In the genomic region with DNA sequence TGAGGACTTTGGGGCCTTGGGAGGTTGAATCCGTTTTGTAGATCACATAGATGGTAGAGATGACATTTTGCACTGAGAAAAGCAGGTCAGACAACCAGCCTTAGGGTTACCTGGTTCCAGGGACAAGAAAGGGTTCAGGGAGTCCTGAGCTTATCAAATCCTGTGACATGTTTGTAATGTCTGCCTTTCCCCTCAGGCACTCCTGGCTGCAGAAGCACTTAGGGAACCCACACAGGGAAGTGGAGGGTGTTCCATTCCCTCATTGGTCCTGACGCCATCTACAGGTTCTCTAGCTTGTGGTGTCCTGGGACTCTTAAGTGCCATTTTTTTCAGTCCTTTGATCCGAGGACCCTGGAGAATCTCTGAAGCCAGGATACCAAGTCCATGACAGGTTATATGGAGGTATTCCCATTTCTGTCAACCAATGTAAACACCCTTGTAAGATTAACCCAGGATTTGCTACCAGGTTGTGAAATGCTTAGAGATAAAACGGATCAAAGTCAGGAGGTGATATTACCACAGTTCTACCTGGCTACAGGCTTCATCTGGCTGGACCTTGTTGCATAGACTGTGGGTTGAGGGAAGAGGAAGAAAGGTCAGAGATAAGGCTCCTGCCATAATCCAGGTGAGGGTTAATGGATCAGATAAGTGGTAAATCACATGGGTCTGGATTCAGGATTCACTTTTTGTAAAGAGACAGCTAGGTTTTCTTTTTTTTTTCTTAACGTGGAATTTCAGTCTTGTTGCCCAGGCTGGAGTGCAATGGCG, we compare ENCODE assay signal across 8 cellular contexts. TPM values are rescaled to one million over a fixed set of nuclear protein-coding genes. Genes with fewer than 3 reads are reported as not detected.
A peak's percentile ranks its signal among the peaks of the same experiment; 100 is the strongest.
DNase-seq lines count a peak whose midpoint lies in the region; ATAC-seq, FAIRE-seq and TF ChIP-seq lines count a peak whose summit lies in the region.
"Not testable (repeated sequence)": the region's sequence is repeated elsewhere in the genome, so short reads cannot be mapped to it uniquely, and the experiment has no call there.

No MANE protein-coding gene starts in this region.

- peaks cover 24% of the 10 kb centered on the region for H3K79me2 ChIP-seq in GM12878 (ENCODE audit: control insufficient read depth, insufficient read depth, low read length)
- peaks cover 71% of the 10 kb centered on the region for H3K79me2 ChIP-seq in hepatocyte
- peaks cover 57% of the 10 kb centered on the region for H3K79me2 ChIP-seq in neural progenitor cell (ENCODE audit: low read depth)

- RAD21 ChIA-PET in GM12878 (lab: Charles Lee; ENCODE audit: unreplicated experiment), result not testable (repeated sequence)

- H3K27me3 ChIP-seq in BLaER1; GM12878 (replicated peaks in 1 of 2; ENCODE audit: control insufficient read depth in 2 of 2, insufficient read depth in 2 of 2, low read length in 1 of 2); hepatocyte; mucosa of rectum (ENCODE audit: control insufficient read depth in 2 of 2, insufficient read depth in 2 of 2, low read length in 2 of 2); neural progenitor cell: not testable (repeated sequence)

- H3K4me3 Mint-ChIP-seq in HFFc6 (peak overlapping the region; percentile 100), neural progenitor cell (peak overlapping the region; percentile 96), type B pancreatic cell (peak overlapping the region; percentile 95)

- in situ Hi-C loops in GM12878 (cut with MboI), result not testable (repeated sequence)

- H3K4me1 Mint-ChIP-seq in HFFc6 (ENCODE audit: low read depth), result peaks cover 21% of the 10 kb centered on the region
- peaks cover 17% of the 10 kb centered on the region for H3K4me1 Mint-ChIP-seq in neural progenitor cell
- peaks cover 17% of the 10 kb centered on the region for H3K4me1 Mint-ChIP-seq in type B pancreatic cell (ENCODE audit: unreplicated experiment)

- ATAC-seq in GM12878, result not testable (repeated sequence)

- peaks cover 63% of the 10 kb centered on the region for H4K20me1 ChIP-seq in BLaER1
- not testable (repeated sequence) for H4K20me1 ChIP-seq in GM12878 (ENCODE audit: control insufficient read depth, insufficient read depth); hepatocyte (ENCODE audit: insufficient read depth, poor library complexity, severe bottlenecking)
- peaks cover 35% of the 10 kb centered on the region for H4K20me1 ChIP-seq in neural progenitor cell (ENCODE audit: low read depth)

- H2AFZ ChIP-seq in GM12878 (ENCODE audit: control insufficient read depth, low read depth, low read length); hepatocyte; neural progenitor cell (replicated peaks): not testable (repeated sequence)

- CTCF ChIA-PET in GM12878 (lab: Yijun Ruan, JAX), result not testable (repeated sequence)

- TF ChIP-seq RAD21 in GM12878 (IDR thresholded peaks at IDR 0.05; ENCODE audit: insufficient read depth, low read depth, low read length), result not testable (repeated sequence)

- H3K27ac Mint-ChIP-seq in HFFc6, type B pancreatic cell: not testable (repeated sequence)
- H3K27ac Mint-ChIP-seq in neural progenitor cell, result peak overlapping the region; percentile 99

- 98% methylated on average over 5 of the region's 6 CpGs for WGBS in GM12878 (ENCODE audit: insufficient coverage, insufficient replicate concordance, low lambda C conversion rate, missing lambda C conversion rate)
- 57% methylated on average over 5 of the region's 6 CpGs for WGBS in hepatocyte (ENCODE audit: low lambda C conversion rate, missing lambda C conversion rate)

- H3K4me3 ChIP-seq in BLaER1, GM12878, hepatocyte, neural progenitor cell: not testable (repeated sequence)
- peak overlapping the region; percentile 6 to 29 for H3K4me3 ChIP-seq in mucosa of rectum (ENCODE audit: low read length in 2 of 2)

- DNase-seq in HFFc6; GM12878 (ENCODE audit: low read depth, low spot score); hepatocyte (ENCODE audit: low spot score); neural progenitor cell (ENCODE audit: low spot score); type B pancreatic cell (ENCODE audit: extremely low spot score, unreplicated experiment): not testable (repeated sequence)

- SMC1A ChIA-PET in GM12878 (lab: Charles Lee; ENCODE audit: uncharacterized antibody, unreplicated experiment), result interaction anchor here (1.3 kb wide), 1 partner anchor 56 kb away, joined by 4 read pairs; no protein-coding TSS in a partner anchor

- H3K4me1 ChIP-seq in BLaER1, result peaks cover 18% of the 10 kb centered on the region
- H3K4me1 ChIP-seq in GM12878 (ENCODE audit: control insufficient read depth, insufficient read depth, low read length); neural progenitor cell: not testable (repeated sequence)
- H3K4me1 ChIP-seq in hepatocyte (ENCODE audit: insufficient read depth), result peaks cover 20% of the 10 kb centered on the region
- H3K4me1 ChIP-seq in mucosa of rectum (ENCODE audit: control insufficient read depth in 2 of 2, insufficient read depth in 2 of 2, low read length in 2 of 2), result peaks cover 14 to 17% of the 10 kb centered on the region in 2 donors

- not testable (repeated sequence) for FAIRE-seq in GM12878 (lab: Jason Lieb, UNC)

- not testable (repeated sequence) for TF ChIP-seq POLR2A in GM12878 (IDR thresholded peaks at IDR 0.05; ENCODE audit: low read depth, low read length)

- not testable (repeated sequence) for TF ChIP-seq EP300 in GM12878 (IDR thresholded peaks at IDR 0.05; ENCODE audit: borderline replicate concordance in 1 of 2, control insufficient read depth in 1 of 2, low read depth in 2 of 2, low read length in 2 of 2)

- peaks cover 10% of the 10 kb centered on the region for H3K9me3 Mint-ChIP-seq in HFFc6
- peaks cover 48% of the 10 kb centered on the region for H3K9me3 Mint-ChIP-seq in neural progenitor cell
- H3K9me3 Mint-ChIP-seq in type B pancreatic cell, result not testable (repeated sequence)

- H3K36me3 Mint-ChIP-seq in HFFc6 (ENCODE audit: low read depth), result peaks cover 59% of the 10 kb centered on the region
- H3K36me3 Mint-ChIP-seq in neural progenitor cell, result peaks cover 55% of the 10 kb centered on the region
- H3K36me3 Mint-ChIP-seq in type B pancreatic cell, result peaks cover 35% of the 10 kb centered on the region

- H3K9ac ChIP-seq in BLaER1; GM12878 (ENCODE audit: control insufficient read depth, insufficient read depth, low read length); mucosa of rectum (ENCODE audit: low read depth in 1 of 2, low read length in 2 of 2); neural progenitor cell: not testable (repeated sequence)

- BruUV-seq in GM12878 (replicated peaks; lab: Mats Ljungman, UMichigan), result not testable (repeated sequence)

- H3K4me2 ChIP-seq in BLaER1 (peak overlapping the region; percentile 93; the same call in 1 of the 2 replicates), GM12878 (ENCODE audit: control insufficient read depth, insufficient read depth) (peak overlapping the region; percentile 79; the same call in 1 of the 2 replicates), hepatocyte (peak overlapping the region; percentile 87)
- H3K4me2 ChIP-seq in neural progenitor cell, result not testable (repeated sequence)

- peaks cover 49% of the 10 kb centered on the region for H3F3A ChIP-seq in neural progenitor cell (ENCODE audit: low read depth)

- H3K27ac ChIP-seq in BLaER1; GM12878 (ENCODE audit: control insufficient read depth, insufficient read depth); neural progenitor cell: not testable (repeated sequence)
- H3K27ac ChIP-seq in VCaP (peak overlapping the region; percentile 94), hepatocyte (peak overlapping the region; percentile 97), mucosa of rectum (ENCODE audit: low read depth in 2 of 2, low read length in 2 of 2) (peak overlapping the region; percentile 81 to 89)

- H3K9me2 ChIP-seq in hepatocyte (replicated peaks; ENCODE audit: insufficient read depth), result not testable (repeated sequence)

- not testable (repeated sequence) for H3K9me3 ChIP-seq in BLaER1; GM12878 (replicated peaks; ENCODE audit: control insufficient read depth, insufficient read depth, low read length); hepatocyte (ENCODE audit: low read depth); mucosa of rectum (ENCODE audit: control insufficient read depth in 2 of 2, low read length in 2 of 2); neural progenitor cell (ENCODE audit: low read depth)

- H3K36me3 ChIP-seq in BLaER1 (peaks cover 59% of the 10 kb centered on the region), mucosa of rectum (ENCODE audit: control insufficient read depth in 2 of 2, insufficient read depth in 2 of 2, low read length in 2 of 2) (peaks cover 21 to 25% of the 10 kb centered on the region in 2 donors)
- not testable (repeated sequence) for H3K36me3 ChIP-seq in GM12878 (ENCODE audit: control insufficient read depth in 2 of 2, insufficient read depth in 2 of 2, low read length in 1 of 2); hepatocyte (replicated peaks; ENCODE audit: insufficient read depth, low read depth); neural progenitor cell

- intact Hi-C loops in GM12878 (cut with micrococcal nuclease; ENCODE audit: unreplicated experiment), result not testable (repeated sequence)

- not testable (repeated sequence) for H3K27me3 Mint-ChIP-seq in HFFc6 (ENCODE audit: insufficient read depth); type B pancreatic cell
- peaks cover 13% of the 10 kb centered on the region for H3K27me3 Mint-ChIP-seq in neural progenitor cell (ENCODE audit: insufficient read depth, low read depth)

- not testable (repeated sequence) for TF ChIP-seq CTCF in HFFc6 (IDR thresholded peaks at IDR 0.05); VCaP (conservative IDR thresholded peaks at IDR 0.05); GM12878 (IDR thresholded peaks at IDR 0.05 in 2 of 3, conservative IDR thresholded peaks at IDR 0.05 in 1 of 3; ENCODE audit: control insufficient read depth in 2 of 3, extremely low read depth in 1 of 3, insufficient read depth in 1 of 3, low read depth in 3 of 3, low read length in 3 of 3); hepatocyte (IDR thresholded peaks at IDR 0.05; ENCODE audit: poor library complexity); neural progenitor cell (IDR thresholded peaks at IDR 0.05); type B pancreatic cell (conservative IDR thresholded peaks at IDR 0.05)

- POLR2A ChIA-PET in GM12878 (lab: Charles Lee), result not testable (repeated sequence)

RNA-seq across cellular contexts. Expression of gene ZNF587, which starts 2.3 kb away (rescaled TPM):
- 10 to 100 TPM; 22.6 to 28.6 (median 25.3) TPM for total RNA-seq in HFFc6 (2021; fragmentation: NEBNext Ultra II Directional; extraction: Animal tissue kit (Norgen Biotek cat#: 25700))
- 91.3 and 96.6 TPM in 2 replicates for total RNA-seq in GM12878 (2013; cell fraction: nucleolus; rRNA removed)
- 13.1 and 15.2 TPM in 2 replicates for total RNA-seq in GM12878 (2014; rRNA removed)
- total RNA-seq in GM12878 (2014; rRNA removed; fragmentation: Illumina TruSeq; extraction: Trizol), result 23.4 and 23.8 TPM in 2 replicates
- 20.2 and 27.8 TPM in 2 replicates for total RNA-seq in GM12878 (2021)
- 10.1 TPM for polyA plus RNA-seq in GM12878 (2011; ENCODE audit: low read depth)
- 20.1 and 22.2 TPM in 2 replicates for polyA plus RNA-seq in GM12878 (2011; rRNA removed)
- polyA plus RNA-seq in GM12878 (2011; cell fraction: cytosol; rRNA removed), result 14.4 and 16.8 TPM in 2 replicates
- 26.2 and 31.1 TPM in 2 replicates for polyA plus RNA-seq in GM12878 (2011; cell fraction: nucleus; rRNA removed)
- 11.8 and 13.2 TPM in 2 replicates for polyA plus RNA-seq in GM12878 (2012)
- 16.4 and 17.7 TPM in 2 replicates for polyA plus RNA-seq in GM12878 (2014; fragmentation: Illumina TruSeq; extraction: Trizol)
- 1 to 10 TPM; 1.9 to 2.6 TPM for polyA plus RNA-seq in GM12878 (2014; fragmentation: Nextera tagmentation; extraction: Ambion mirVana)
- 14.0 and 15.0 TPM in 2 replicates for polyA plus RNA-seq in GM12878 (2014; rRNA removed)
- polyA plus RNA-seq in GM12878 (2016; fragmentation: Nextera tagmentation; extraction: Ambion mirVana), result 1 to 10 TPM; 6.7 to 8.5 TPM
- 17.7 and 28.5 TPM in 2 replicates for polyA minus RNA-seq in GM12878 (2011; rRNA and poly(A)+ RNA removed)
- polyA minus RNA-seq in GM12878 (2011; cell fraction: cytosol; rRNA and poly(A)+ RNA removed), result 16.3 and 22.0 TPM in 2 replicates
- 10.5 and 13.7 TPM in 2 replicates for polyA minus RNA-seq in GM12878 (2011; cell fraction: nucleus; rRNA and poly(A)+ RNA removed)
- total RNA-seq in hepatocyte, result 36.8 and 60.5 TPM in 2 replicates
- 8.8 and 11.5 TPM in 2 replicates for polyA plus RNA-seq in hepatocyte
- 30.4 and 48.2 TPM in 2 replicates for total RNA-seq in neural progenitor cell (ENCODE audit: low replicate concordance)
- total RNA-seq in type B pancreatic cell (ENCODE audit: low replicate concordance), result 48.2 and 61.3 TPM in 2 replicates

RNA-seq across cellular contexts. Expression of gene ZNF587B, which starts 21.9 kb away (rescaled TPM):
- total RNA-seq in HFFc6 (2021; fragmentation: NEBNext Ultra II Directional; extraction: Animal tissue kit (Norgen Biotek cat#: 25700)), result 10 to 100 TPM in 1 of 6 experiments, 1 to 10 TPM in 5; 7.8 to 10.7 (median 9.4) TPM
- total RNA-seq in GM12878 (2013; cell fraction: nucleolus; rRNA removed), result 93.7 and 97.3 TPM in 2 replicates
- total RNA-seq in GM12878 (2014; rRNA removed) (25.6 and 26.0 TPM in 2 replicates), GM12878 (2014; rRNA removed; fragmentation: Illumina TruSeq; extraction: Trizol) (33.3 and 33.9 TPM in 2 replicates), GM12878 (2021) (22.5 and 24.7 TPM in 2 replicates), hepatocyte (13.9 and 16.8 TPM in 2 replicates), neural progenitor cell (ENCODE audit: low replicate concordance) (16.4 and 24.7 TPM in 2 replicates), type B pancreatic cell (ENCODE audit: low replicate concordance) (20.9 and 25.5 TPM in 2 replicates)
- polyA plus RNA-seq in GM12878 (2011; ENCODE audit: low read depth), result 23.9 TPM
- polyA plus RNA-seq in GM12878 (2011; rRNA removed) (15.9 and 19.5 TPM in 2 replicates), GM12878 (2014; fragmentation: Illumina TruSeq; extraction: Trizol) (13.1 and 13.3 TPM in 2 replicates), GM12878 (2014; fragmentation: Nextera tagmentation; extraction: Ambion mirVana) (1 to 10 TPM; 4.1 to 5.5 TPM), GM12878 (2014; rRNA removed) (10.7 and 12.7 TPM in 2 replicates), GM12878 (2016; fragmentation: Nextera tagmentation; extraction: Ambion mirVana) (10 to 100 TPM; 14.5 to 17.7 TPM), hepatocyte (1.8 and 6.4 TPM in 2 replicates)
- polyA plus RNA-seq in GM12878 (2011; cell fraction: cytosol; rRNA removed), result 8.5 and 8.9 TPM in 2 replicates
- 15.5 and 18.9 TPM in 2 replicates for polyA plus RNA-seq in GM12878 (2011; cell fraction: nucleus; rRNA removed)
- 9.5 and 20.1 TPM in 2 replicates for polyA plus RNA-seq in GM12878 (2012)
- 31.2 and 38.5 TPM in 2 replicates for polyA minus RNA-seq in GM12878 (2011; rRNA and poly(A)+ RNA removed)
- 14.4 and 15.3 TPM in 2 replicates for polyA minus RNA-seq in GM12878 (2011; cell fraction: cytosol; rRNA and poly(A)+ RNA removed)
- 9.1 and 16.3 TPM in 2 replicates for polyA minus RNA-seq in GM12878 (2011; cell fraction: nucleus; rRNA and poly(A)+ RNA removed)

RNA-seq across cellular contexts. Expression of gene ZNF814, which starts 36.8 kb away (rescaled TPM):
- total RNA-seq in HFFc6 (2021; fragmentation: NEBNext Ultra II Directional; extraction: Animal tissue kit (Norgen Biotek cat#: 25700)), result 1 to 10 TPM in 5 of 6 experiments, under 1 TPM in 1; 1.00 to 1.6 (median 1.3) TPM
- 189 TPM in 2 replicates for total RNA-seq in GM12878 (2013; cell fraction: nucleolus; rRNA removed)
- 20.7 and 25.4 TPM in 2 replicates for total RNA-seq in GM12878 (2014; rRNA removed)
- total RNA-seq in GM12878 (2014; rRNA removed; fragmentation: Illumina TruSeq; extraction: Trizol), result 22.1 and 23.3 TPM in 2 replicates
- 16.5 and 20.6 TPM in 2 replicates for total RNA-seq in GM12878 (2021)
- 22.0 TPM for polyA plus RNA-seq in GM12878 (2011; ENCODE audit: low read depth)
- 29.2 and 31.0 TPM in 2 replicates for polyA plus RNA-seq in GM12878 (2011; rRNA removed)
- polyA plus RNA-seq in GM12878 (2011; cell fraction: cytosol; rRNA removed), result 33.1 and 37.3 TPM in 2 replicates
- polyA plus RNA-seq in GM12878 (2011; cell fraction: nucleus; rRNA removed), result 25.3 and 28.6 TPM in 2 replicates
- polyA plus RNA-seq in GM12878 (2012), result 14.6 and 20.0 TPM in 2 replicates
- polyA plus RNA-seq in GM12878 (2014; fragmentation: Illumina TruSeq; extraction: Trizol), result 10.9 and 14.4 TPM in 2 replicates
- polyA plus RNA-seq in GM12878 (2014; fragmentation: Nextera tagmentation; extraction: Ambion mirVana), result 10 to 100 TPM; 22.4 to 23.5 TPM
- polyA plus RNA-seq in GM12878 (2014; rRNA removed), result 12.4 and 16.2 TPM in 2 replicates
- 10 to 100 TPM; 21.4 to 21.8 TPM for polyA plus RNA-seq in GM12878 (2016; fragmentation: Nextera tagmentation; extraction: Ambion mirVana)
- polyA minus RNA-seq in GM12878 (2011; rRNA and poly(A)+ RNA removed), result 64.3 and 70.0 TPM in 2 replicates
- 11.4 and 13.2 TPM in 2 replicates for polyA minus RNA-seq in GM12878 (2011; cell fraction: cytosol; rRNA and poly(A)+ RNA removed)
- 43.5 and 74.2 TPM in 2 replicates for polyA minus RNA-seq in GM12878 (2011; cell fraction: nucleus; rRNA and poly(A)+ RNA removed)
- total RNA-seq in hepatocyte, result 11.4 and 16.1 TPM in 2 replicates
- polyA plus RNA-seq in hepatocyte, result 19.2 and 40.0 TPM in 2 replicates
- 30.7 and 33.0 TPM in 2 replicates for total RNA-seq in neural progenitor cell (ENCODE audit: low replicate concordance)
- 28.2 and 38.3 TPM in 2 replicates for total RNA-seq in type B pancreatic cell (ENCODE audit: low replicate concordance)

RNA-seq across cellular contexts. Expression of gene ZNF552, which starts 37.3 kb away (rescaled TPM):
- total RNA-seq in HFFc6 (2021; fragmentation: NEBNext Ultra II Directional; extraction: Animal tissue kit (Norgen Biotek cat#: 25700)), result 1 to 10 TPM; 2.7 to 3.8 (median 3.0) TPM
- total RNA-seq in GM12878 (2013; cell fraction: nucleolus; rRNA removed), result 43.5 and 52.8 TPM in 2 replicates
- total RNA-seq in GM12878 (2014; rRNA removed) (9.9 and 12.4 TPM in 2 replicates), GM12878 (2014; rRNA removed; fragmentation: Illumina TruSeq; extraction: Trizol) (13.3 and 14.8 TPM in 2 replicates), GM12878 (2021) (6.3 and 7.7 TPM in 2 replicates), hepatocyte (25.9 and 26.7 TPM in 2 replicates), neural progenitor cell (ENCODE audit: low replicate concordance) (5.5 and 11.3 TPM in 2 replicates), type B pancreatic cell (ENCODE audit: low replicate concordance) (19.0 and 30.4 TPM in 2 replicates)
- 6.4 TPM for polyA plus RNA-seq in GM12878 (2011; ENCODE audit: low read depth)
- polyA plus RNA-seq in GM12878 (2011; rRNA removed) (8.8 and 9.9 TPM in 2 replicates), GM12878 (2014; fragmentation: Illumina TruSeq; extraction: Trizol) (10.8 and 10.9 TPM in 2 replicates), GM12878 (2014; fragmentation: Nextera tagmentation; extraction: Ambion mirVana) (1 to 10 TPM; 3.6 to 5.4 TPM), GM12878 (2014; rRNA removed) (7.1 and 7.5 TPM in 2 replicates), GM12878 (2016; fragmentation: Nextera tagmentation; extraction: Ambion mirVana) (1 to 10 TPM; 6.0 to 8.2 TPM), hepatocyte (12.9 and 13.7 TPM in 2 replicates)
- 6.9 and 9.1 TPM in 2 replicates for polyA plus RNA-seq in GM12878 (2011; cell fraction: cytosol; rRNA removed)
- polyA plus RNA-seq in GM12878 (2011; cell fraction: nucleus; rRNA removed), result 10.2 and 13.3 TPM in 2 replicates
- 7.5 and 7.7 TPM in 2 replicates for polyA plus RNA-seq in GM12878 (2012)
- 18.8 and 24.6 TPM in 2 replicates for polyA minus RNA-seq in GM12878 (2011; rRNA and poly(A)+ RNA removed)
- 4.9 and 6.5 TPM in 2 replicates for polyA minus RNA-seq in GM12878 (2011; cell fraction: cytosol; rRNA and poly(A)+ RNA removed)
- polyA minus RNA-seq in GM12878 (2011; cell fraction: nucleus; rRNA and poly(A)+ RNA removed), result 12.8 and 27.7 TPM in 2 replicates
